ENCODE assay signal across 18 cellular contexts in genomic region chr11:46485852-46486443, GRCh38.
DNase-seq lines count a peak whose midpoint lies in the region; ATAC-seq and TF ChIP-seq lines count a peak whose summit lies in the region.
"Had no signal": no experiment of that assay in that cellular context is flagged by ENCODE, and none has a peak within 500 bp of the region (broad histone marks: within the 10 kb centered on the region; RNA-seq: fewer than 3 reads in every experiment).

No MANE protein-coding gene starts in this region.

- H3K4me1 ChIP-seq in vagina, result peaks cover 19% of the 10 kb centered on the region
- H3K4me1 ChIP-seq: Caco-2, HAP-1 had no signal

- ATAC-seq in SK-N-SH treated with all-trans-retinoic acid at 6 μM for 48 hours (no peak), omental fat pad (ENCODE audit: low FRiP score) (no peak), GM21526 (IDR thresholded peaks at IDR 0.05; ENCODE audit: low FRiP score, unreplicated experiment) (no peak)
- ATAC-seq: Panc1, Right ventricle myocardium inferior had no signal

- H3K27me3 Mint-ChIP-seq in nephron (ENCODE audit: low read depth) (no peaks in the 10 kb centered on the region), endothelial cell (ENCODE audit: unreplicated experiment) (peaks cover 8% of the 10 kb centered on the region)
- H3K27me3 Mint-ChIP-seq: IgD-negative memory B cell had no signal

- peaks cover 15% of the 10 kb centered on the region for H3K4me1 Mint-ChIP-seq in nephron
- H3K4me1 Mint-ChIP-seq in endothelial cell (ENCODE audit: unreplicated experiment), result no peaks in the 10 kb centered on the region

- no peak overlapping the region for H3K27ac ChIP-seq in vagina

- TF ChIP-seq CTCF in nephron (IDR thresholded peaks at IDR 0.05; ENCODE audit: unreplicated experiment in 3 of 3) (no peak), endothelial cell (IDR thresholded peaks at IDR 0.05; ENCODE audit: unreplicated experiment) (no peak), vagina (IDR thresholded peaks at IDR 0.05) (no peak), omental fat pad (IDR thresholded peaks at IDR 0.05) (no peak)

- H3K27ac Mint-ChIP-seq in nephron, result peak overlapping the region in 2 of 3 experiments; percentile 9 to 39
- no peak overlapping the region for H3K27ac Mint-ChIP-seq in endothelial cell (ENCODE audit: unreplicated experiment)
- H3K27ac Mint-ChIP-seq: IgD-negative memory B cell had no signal

- DNase-seq in COR-L47 (lab: John Stamatoyannopoulos, UW), result peak; percentile 31
- peak; percentile 30 for DNase-seq in NCI-H1105 treated with DMSO at 0.1 percent for 48 hours (lab: John Stamatoyannopoulos, UW)
- DNase-seq in endothelial cell (ENCODE audit: low spot score), result no peak
- no peak for DNase-seq in vagina (ENCODE audit: extremely low spot score in 2 of 2)
- no peak for DNase-seq in omental fat pad (ENCODE audit: low spot score)
- DNase-seq: Caco-2, NCI-H2081 treated with DMSO at 0.1 percent for 48 hours, NCI-H446, NCI-H774, T-helper 1 cell had no signal

- peaks cover 8% of the 10 kb centered on the region for H3K36me3 Mint-ChIP-seq in nephron (ENCODE audit: low read depth)
- H3K36me3 Mint-ChIP-seq in endothelial cell (ENCODE audit: low read depth, unreplicated experiment), result no peaks in the 10 kb centered on the region

- H3K4me3 Mint-ChIP-seq in nephron, result no peak overlapping the region
- H3K4me3 Mint-ChIP-seq in endothelial cell (ENCODE audit: unreplicated experiment), result no peak overlapping the region
- H3K4me3 Mint-ChIP-seq: CD14-positive monocyte, IgD-negative memory B cell had no signal

- TF ChIP-seq POLR2A in vagina (IDR thresholded peaks at IDR 0.05), result no peak

- no peaks in the 10 kb centered on the region for H3K9me3 ChIP-seq in vagina
- H3K9me3 ChIP-seq: Caco-2, HAP-1 had no signal

- intact Hi-C loops in vagina (cut with DNase I), result no loop called here

- H3K9me3 Mint-ChIP-seq in nephron, result no peaks in the 10 kb centered on the region
- no peaks in the 10 kb centered on the region for H3K9me3 Mint-ChIP-seq in endothelial cell (ENCODE audit: unreplicated experiment)
- H3K9me3 Mint-ChIP-seq: CD14-positive monocyte, IgD-negative memory B cell had no signal

- H3K27me3 ChIP-seq in vagina, result no peaks in the 10 kb centered on the region

- H3K36me3 ChIP-seq in vagina, result no peaks in the 10 kb centered on the region
- H3K36me3 ChIP-seq: HAP-1 had no signal

- no peak overlapping the region for H3K4me3 ChIP-seq in vagina
- H3K4me3 ChIP-seq: HAP-1 had no signal

TF ChIP-seq in SK-N-SH treated with all-trans-retinoic acid at 6 μM for 48 hours, 23 proteins besides CTCF, POLR2A, EP300 and RAD21:
- TF ChIP-seq ARNTL (CRISPR knock-in tag; IDR thresholded peaks at IDR 0.05; ENCODE audit: borderline replicate concordance, low read depth) (no peak), PPARA (CRISPR knock-in tag; IDR thresholded peaks at IDR 0.05; ENCODE audit: borderline replicate concordance) (no peak), BACH2 (CRISPR knock-in tag; IDR thresholded peaks at IDR 0.05; ENCODE audit: borderline replicate concordance) (no peak), ZNF8 (CRISPR knock-in tag; IDR thresholded peaks at IDR 0.05) (no peak), TCF4 (CRISPR knock-in tag; IDR thresholded peaks at IDR 0.05; ENCODE audit: borderline replicate concordance) (peak; percentile 58; the same call in 1 of the 2 replicates), TOX (CRISPR knock-in tag; IDR thresholded peaks at IDR 0.05; ENCODE audit: borderline replicate concordance) (no peak), POU6F1 (CRISPR knock-in tag; IDR thresholded peaks at IDR 0.05; ENCODE audit: borderline replicate concordance, low read depth) (no peak), SNAI2 (CRISPR knock-in tag; IDR thresholded peaks at IDR 0.05) (no peak), ZFP3 (CRISPR knock-in tag; IDR thresholded peaks at IDR 0.05) (no peak), ISL1 (CRISPR knock-in tag; IDR thresholded peaks at IDR 0.05) (no peak), GLIS3 (CRISPR knock-in tag; IDR thresholded peaks at IDR 0.05) (no peak)
- TF ChIP-seq, protein P1, sequence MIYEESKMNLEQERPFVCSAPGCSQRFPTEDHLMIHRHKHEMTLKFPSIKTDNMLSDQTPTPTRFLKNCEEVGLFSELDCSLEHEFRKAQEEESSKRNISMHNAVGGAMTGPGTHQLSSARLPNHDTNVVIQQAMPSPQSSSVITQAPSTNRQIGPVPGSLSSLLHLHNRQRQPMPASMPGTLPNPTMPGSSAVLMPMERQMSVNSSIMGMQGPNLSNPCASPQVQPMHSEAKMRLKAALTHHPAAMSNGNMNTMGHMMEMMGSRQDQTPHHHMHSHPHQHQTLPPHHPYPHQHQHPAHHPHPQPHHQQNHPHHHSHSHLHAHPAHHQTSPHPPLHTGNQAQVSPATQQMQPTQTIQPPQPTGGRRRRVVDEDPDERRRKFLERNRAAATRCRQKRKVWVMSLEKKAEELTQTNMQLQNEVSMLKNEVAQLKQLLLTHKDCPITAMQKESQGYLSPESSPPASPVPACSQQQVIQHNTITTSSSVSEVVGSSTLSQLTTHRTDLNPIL (CRISPR knock-in tag; IDR thresholded peaks at IDR 0.05; ENCODE audit: low read depth), result no peak
- TF ChIP-seq, protein P2, sequence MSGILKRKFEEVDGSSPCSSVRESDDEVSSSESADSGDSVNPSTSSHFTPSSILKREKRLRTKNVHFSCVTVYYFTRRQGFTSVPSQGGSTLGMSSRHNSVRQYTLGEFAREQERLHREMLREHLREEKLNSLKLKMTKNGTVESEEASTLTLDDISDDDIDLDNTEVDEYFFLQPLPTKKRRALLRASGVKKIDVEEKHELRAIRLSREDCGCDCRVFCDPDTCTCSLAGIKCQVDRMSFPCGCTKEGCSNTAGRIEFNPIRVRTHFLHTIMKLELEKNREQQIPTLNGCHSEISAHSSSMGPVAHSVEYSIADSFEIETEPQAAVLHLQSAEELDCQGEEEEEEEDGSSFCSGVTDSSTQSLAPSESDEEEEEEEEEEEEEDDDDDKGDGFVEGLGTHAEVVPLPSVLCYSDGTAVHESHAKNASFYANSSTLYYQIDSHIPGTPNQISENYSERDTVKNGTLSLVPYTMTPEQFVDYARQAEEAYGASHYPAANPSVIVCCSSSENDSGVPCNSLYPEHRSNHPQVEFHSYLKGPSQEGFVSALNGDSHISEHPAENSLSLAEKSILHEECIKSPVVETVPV (CRISPR knock-in tag; IDR thresholded peaks at IDR 0.05), result no peak
- TF ChIP-seq, protein P3, sequence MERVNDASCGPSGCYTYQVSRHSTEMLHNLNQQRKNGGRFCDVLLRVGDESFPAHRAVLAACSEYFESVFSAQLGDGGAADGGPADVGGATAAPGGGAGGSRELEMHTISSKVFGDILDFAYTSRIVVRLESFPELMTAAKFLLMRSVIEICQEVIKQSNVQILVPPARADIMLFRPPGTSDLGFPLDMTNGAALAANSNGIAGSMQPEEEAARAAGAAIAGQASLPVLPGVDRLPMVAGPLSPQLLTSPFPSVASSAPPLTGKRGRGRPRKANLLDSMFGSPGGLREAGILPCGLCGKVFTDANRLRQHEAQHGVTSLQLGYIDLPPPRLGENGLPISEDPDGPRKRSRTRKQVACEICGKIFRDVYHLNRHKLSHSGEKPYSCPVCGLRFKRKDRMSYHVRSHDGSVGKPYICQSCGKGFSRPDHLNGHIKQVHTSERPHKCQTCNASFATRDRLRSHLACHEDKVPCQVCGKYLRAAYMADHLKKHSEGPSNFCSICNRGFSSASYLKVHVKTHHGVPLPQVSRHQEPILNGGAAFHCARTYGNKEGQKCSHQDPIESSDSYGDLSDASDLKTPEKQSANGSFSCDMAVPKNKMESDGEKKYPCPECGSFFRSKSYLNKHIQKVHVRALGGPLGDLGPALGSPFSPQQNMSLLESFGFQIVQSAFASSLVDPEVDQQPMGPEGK (CRISPR knock-in tag; IDR thresholded peaks at IDR 0.05; ENCODE audit: borderline replicate concordance), result no peak
- TF ChIP-seq, protein P4, sequence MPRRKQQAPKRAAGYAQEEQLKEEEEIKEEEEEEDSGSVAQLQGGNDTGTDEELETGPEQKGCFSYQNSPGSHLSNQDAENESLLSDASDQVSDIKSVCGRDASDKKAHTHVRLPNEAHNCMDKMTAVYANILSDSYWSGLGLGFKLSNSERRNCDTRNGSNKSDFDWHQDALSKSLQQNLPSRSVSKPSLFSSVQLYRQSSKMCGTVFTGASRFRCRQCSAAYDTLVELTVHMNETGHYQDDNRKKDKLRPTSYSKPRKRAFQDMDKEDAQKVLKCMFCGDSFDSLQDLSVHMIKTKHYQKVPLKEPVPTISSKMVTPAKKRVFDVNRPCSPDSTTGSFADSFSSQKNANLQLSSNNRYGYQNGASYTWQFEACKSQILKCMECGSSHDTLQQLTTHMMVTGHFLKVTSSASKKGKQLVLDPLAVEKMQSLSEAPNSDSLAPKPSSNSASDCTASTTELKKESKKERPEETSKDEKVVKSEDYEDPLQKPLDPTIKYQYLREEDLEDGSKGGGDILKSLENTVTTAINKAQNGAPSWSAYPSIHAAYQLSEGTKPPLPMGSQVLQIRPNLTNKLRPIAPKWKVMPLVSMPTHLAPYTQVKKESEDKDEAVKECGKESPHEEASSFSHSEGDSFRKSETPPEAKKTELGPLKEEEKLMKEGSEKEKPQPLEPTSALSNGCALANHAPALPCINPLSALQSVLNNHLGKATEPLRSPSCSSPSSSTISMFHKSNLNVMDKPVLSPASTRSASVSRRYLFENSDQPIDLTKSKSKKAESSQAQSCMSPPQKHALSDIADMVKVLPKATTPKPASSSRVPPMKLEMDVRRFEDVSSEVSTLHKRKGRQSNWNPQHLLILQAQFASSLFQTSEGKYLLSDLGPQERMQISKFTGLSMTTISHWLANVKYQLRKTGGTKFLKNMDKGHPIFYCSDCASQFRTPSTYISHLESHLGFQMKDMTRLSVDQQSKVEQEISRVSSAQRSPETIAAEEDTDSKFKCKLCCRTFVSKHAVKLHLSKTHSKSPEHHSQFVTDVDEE (CRISPR knock-in tag; IDR thresholded peaks at IDR 0.05), result 0 out of 2 replicates have a peak, but pooled peaks have one; percentile 16

Comparison
In these comparisons a context has a peak if more than half of its experiments do, and no peak if none do; other contexts are left out.
1. DNase-seq: peak in COR-L47 (single experiment) and NCI-H1105 treated with DMSO at 0.1 percent for 48 hours (single experiment); none in endothelial cell (single experiment), vagina (0 of 2) and omental fat pad (single experiment).